Comparison of ENCODE assay signal across 8 cellular contexts in the genomic region with DNA sequence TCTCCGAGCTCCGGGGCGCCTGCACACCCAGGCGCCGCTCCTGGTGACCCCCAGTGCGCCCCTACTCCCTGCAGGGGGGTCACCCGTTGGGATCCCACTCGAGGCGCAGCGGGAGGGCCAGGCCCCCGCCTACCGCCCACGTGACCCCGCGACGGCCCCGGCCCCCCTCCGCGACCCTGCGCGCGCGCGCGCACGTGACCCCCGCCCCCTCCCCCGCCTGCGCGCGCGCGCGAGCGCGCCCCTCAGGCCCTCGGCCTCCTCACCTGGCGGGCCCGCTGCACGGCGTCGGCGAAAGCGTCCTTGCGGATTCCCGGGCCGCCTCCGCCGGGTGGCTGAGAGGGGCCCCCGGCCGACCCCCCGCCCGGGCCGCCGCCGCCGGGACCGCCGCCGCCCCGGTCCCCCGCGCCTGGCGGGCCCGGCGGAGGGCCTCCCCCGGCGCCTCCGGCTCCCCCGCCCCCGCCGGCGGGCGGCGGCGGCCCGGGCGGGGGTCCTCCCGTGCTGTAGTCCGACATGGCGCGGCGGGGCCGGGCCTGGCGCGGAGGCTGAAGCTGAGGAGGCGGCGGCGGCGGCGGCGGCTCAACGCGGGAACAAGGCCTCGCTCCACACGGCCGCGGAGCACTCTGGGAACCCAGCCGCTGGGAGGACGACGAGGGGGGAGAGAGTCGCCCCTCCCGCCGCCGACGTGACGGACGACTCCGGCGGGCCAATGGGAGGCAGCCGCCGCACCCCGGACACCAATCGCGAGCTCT. TPM values are rescaled to one million over a fixed set of nuclear protein-coding genes. Genes with fewer than 3 reads are reported as not detected.
DNase-seq lines count a peak whose midpoint lies in the region; ATAC-seq and TF ChIP-seq lines count a peak whose summit lies in the region.

A gene with protein sequence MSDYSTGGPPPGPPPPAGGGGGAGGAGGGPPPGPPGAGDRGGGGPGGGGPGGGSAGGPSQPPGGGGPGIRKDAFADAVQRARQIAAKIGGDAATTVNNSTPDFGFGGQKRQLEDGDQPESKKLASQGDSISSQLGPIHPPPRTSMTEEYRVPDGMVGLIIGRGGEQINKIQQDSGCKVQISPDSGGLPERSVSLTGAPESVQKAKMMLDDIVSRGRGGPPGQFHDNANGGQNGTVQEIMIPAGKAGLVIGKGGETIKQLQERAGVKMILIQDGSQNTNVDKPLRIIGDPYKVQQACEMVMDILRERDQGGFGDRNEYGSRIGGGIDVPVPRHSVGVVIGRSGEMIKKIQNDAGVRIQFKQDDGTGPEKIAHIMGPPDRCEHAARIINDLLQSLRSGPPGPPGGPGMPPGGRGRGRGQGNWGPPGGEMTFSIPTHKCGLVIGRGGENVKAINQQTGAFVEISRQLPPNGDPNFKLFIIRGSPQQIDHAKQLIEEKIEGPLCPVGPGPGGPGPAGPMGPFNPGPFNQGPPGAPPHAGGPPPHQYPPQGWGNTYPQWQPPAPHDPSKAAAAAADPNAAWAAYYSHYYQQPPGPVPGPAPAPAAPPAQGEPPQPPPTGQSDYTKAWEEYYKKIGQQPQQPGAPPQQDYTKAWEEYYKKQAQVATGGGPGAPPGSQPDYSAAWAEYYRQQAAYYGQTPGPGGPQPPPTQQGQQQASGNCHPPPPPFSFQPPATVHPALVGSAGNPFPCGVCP (minus strand): TSS at position 622 of the 749 bp plus-strand sequence. CDS start 110 bp downstream, at position 512.

- BruUV-seq in OCI-LY7 (replicated peaks; lab: Mats Ljungman, UMichigan), result no TSS peak

- peaks cover 26% of the 10 kb centered on the region for H3K4me1 ChIP-seq in OCI-LY7 (ENCODE audit: insufficient read depth, low read length, poor library complexity, severe bottlenecking)

- in situ Hi-C loops in astrocyte of the cerebellum (cut with HindIII; ENCODE audit: low sequenced_read_pairs), result no loop called here

- H3K27ac ChIP-seq in OCI-LY7 (ENCODE audit: low read depth, low read length, poor library complexity, severe bottlenecking) (peak within 1 kb of the TSS; percentile 48), skin epidermis (peak within 1 kb of the TSS; percentile 62 to 93 (median 82))

- peaks cover 24% of the 10 kb centered on the region for H4K20me1 ChIP-seq in OCI-LY7 (ENCODE audit: insufficient read depth, low read length)

- H3K4me3 ChIP-seq in OCI-LY7 (ENCODE audit: low read depth, low read length, poor library complexity, severe bottlenecking) (peak within 1 kb of the TSS; percentile 94), astrocyte of the cerebellum (ENCODE audit: low read depth, low read length) (peak within 1 kb of the TSS; percentile 78), iPS-11a (ENCODE audit: low read depth, low read length) (peak within 1 kb of the TSS; percentile 97), skin epidermis (peak within 1 kb of the TSS; percentile 60 to 85 (median 77))

- intact Hi-C loops in OCI-LY7 (cut with micrococcal nuclease; ENCODE audit: unreplicated experiment), result loop anchor here (2.0 to 10.0 kb wide), 3 partner anchors 36 to 260 kb away; a partner anchor contains a TSS

- peaks cover 41% of the 10 kb centered on the region for H3K36me3 ChIP-seq in OCI-LY7 (ENCODE audit: insufficient read depth, low read length)

- DNase-seq in OCI-LY7 (ENCODE audit: low spot score) (peak; percentile 51), astrocyte of the cerebellum (ENCODE audit: low read depth) (no peak), foreskin melanocyte (no peak), NCI-H2107 treated with DMSO at 0.1 percent for 48 hours (lab: John Stamatoyannopoulos, UW; ENCODE audit: unreplicated experiment) (no peak)

- H3K79me2 ChIP-seq in OCI-LY7 (ENCODE audit: insufficient read depth, low read depth, low read length), result peaks cover 48% of the 10 kb centered on the region

- H3K4me2 ChIP-seq in OCI-LY7 (ENCODE audit: low read length), result peak within 1 kb of the TSS; percentile 87

- no peak for ATAC-seq in HG02571 (IDR thresholded peaks at IDR 0.05; ENCODE audit: unreplicated experiment)

- POLR2A ChIA-PET in OCI-LY7 (lab: Charles Lee), result interaction anchor here (1.2 kb wide), 1 partner anchor 52 kb away, joined by 5 read pairs; a partner anchor contains a TSS

- H2AFZ ChIP-seq in OCI-LY7 (ENCODE audit: low read length), result peak within 1 kb of the TSS; percentile 53; the same call in 1 of the 2 replicates

- no peaks in the 10 kb centered on the region for H3K9me2 ChIP-seq in OCI-LY7 (ENCODE audit: insufficient read depth, low read length)

- peak; percentile 77 for TF ChIP-seq POLR2A in GM18526 (IDR thresholded peaks at IDR 0.05; ENCODE audit: extremely low read depth, insufficient read length)

- CTCF ChIA-PET in OCI-LY7 (lab: Charles Lee; ENCODE audit: unreplicated experiment), result no interaction called here

- TF ChIP-seq CTCF in OCI-LY7 (conservative IDR thresholded peaks at IDR 0.05; ENCODE audit: low read length) (no peak), astrocyte of the cerebellum (IDR thresholded peaks at IDR 0.05; ENCODE audit: low read depth, low read length, missing control alignments) (no peak)

- H3K9me3 ChIP-seq in OCI-LY7 (ENCODE audit: low read length), result no peaks in the 10 kb centered on the region

RNA-seq across cellular contexts. Expression of the gene that starts here (rescaled TPM):
- 255 and 271 TPM in 2 replicates for total RNA-seq in OCI-LY7 (2014; rRNA removed; shearing (Covaris generic))
- total RNA-seq in OCI-LY7 (2022), result 468 and 499 TPM in 2 replicates
